ENCODE assay signal across 1 cellular context in genomic region chr19:4246767-4247593, GRCh38.
TF ChIP-seq lines count a peak whose summit lies in the region.

Gene YJU2 (plus strand): TSS chr19:4247080. CDS start chr19:4247147, 67 bp downstream.

TF ChIP-seq in HepG2, 621 proteins besides CTCF, POLR2A, EP300 and RAD21 (continued from another document and continues in another):
- TF ChIP-seq PRDM15 (CRISPR knock-in tag; IDR thresholded peaks at IDR 0.05) = no peak
- 0 out of 2 replicates have a peak, but pooled peaks have one; percentile 17 for TF ChIP-seq CHD4 (IDR thresholded peaks at IDR 0.05; ENCODE audit: borderline replicate concordance, low read length)
- no peak for TF ChIP-seq MTF2 (CRISPR knock-in tag; IDR thresholded peaks at IDR 0.05; ENCODE audit: borderline replicate concordance)
- no peak for TF ChIP-seq ZNF562 (CRISPR knock-in tag; IDR thresholded peaks at IDR 0.05; ENCODE audit: borderline replicate concordance)
- peak; percentile 76; the same call in 1 of the 2 replicates for TF ChIP-seq ZNF790 (CRISPR knock-in tag; IDR thresholded peaks at IDR 0.05; ENCODE audit: borderline replicate concordance)
- TF ChIP-seq ZNF891 (CRISPR knock-in tag; IDR thresholded peaks at IDR 0.05) = no peak
- no peak for TF ChIP-seq ZSCAN29 (CRISPR knock-in tag; conservative IDR thresholded peaks at IDR 0.05)
- TF ChIP-seq ISL2 (CRISPR knock-in tag; IDR thresholded peaks at IDR 0.05) = no peak; the same call in 1 of the 2 replicates
- no peak for TF ChIP-seq ZNF850 (CRISPR knock-in tag; conservative IDR thresholded peaks at IDR 0.05)
- 0 out of 2 replicates have a peak, but pooled peaks have one; percentile 32 for TF ChIP-seq ESRRA (CRISPR knock-in tag; IDR thresholded peaks at IDR 0.05; ENCODE audit: low read depth)
- no peak for TF ChIP-seq REL (CRISPR knock-in tag; conservative IDR thresholded peaks at IDR 0.05)
- TF ChIP-seq SCMH1 (CRISPR knock-in tag; IDR thresholded peaks at IDR 0.05; ENCODE audit: borderline replicate concordance) = no peak
- TF ChIP-seq NFIC (IDR thresholded peaks at IDR 0.05; ENCODE audit: low read length) = peak; percentile 69
- TF ChIP-seq SMAD3 (CRISPR knock-in tag; IDR thresholded peaks at IDR 0.05) = peak; percentile 56; the same call in 1 of the 2 replicates
- TF ChIP-seq ZBTB20 (CRISPR knock-in tag; IDR thresholded peaks at IDR 0.05; ENCODE audit: borderline replicate concordance, low read depth) = no peak
- TF ChIP-seq HOXA7 (CRISPR knock-in tag; IDR thresholded peaks at IDR 0.05) = no peak
- no peak for TF ChIP-seq CSRNP1 (CRISPR knock-in tag; IDR thresholded peaks at IDR 0.05)
- TF ChIP-seq ZNF503 (CRISPR knock-in tag; IDR thresholded peaks at IDR 0.05) = 0 out of 2 replicates have a peak, but pooled peaks have one; percentile 31
- peak; percentile 49; the same call in 1 of the 2 replicates for TF ChIP-seq ZNF124 (CRISPR knock-in tag; IDR thresholded peaks at IDR 0.05)
- TF ChIP-seq ZNF616 (CRISPR knock-in tag; IDR thresholded peaks at IDR 0.05; ENCODE audit: low read depth) = no peak
- TF ChIP-seq ZNF12 (CRISPR knock-in tag; IDR thresholded peaks at IDR 0.05) = no peak
- no peak for TF ChIP-seq ZNF354B (CRISPR knock-in tag; IDR thresholded peaks at IDR 0.05)
- no peak for TF ChIP-seq RBM22 (optimal IDR thresholded peaks at IDR 0.05; ENCODE audit: low read length)
- TF ChIP-seq HMGA1 (CRISPR knock-in tag; conservative IDR thresholded peaks at IDR 0.05) = no peak
- no peak for TF ChIP-seq ZNF512 (CRISPR knock-in tag; IDR thresholded peaks at IDR 0.05)
- TF ChIP-seq ZBTB34 (CRISPR knock-in tag; IDR thresholded peaks at IDR 0.05) = no peak
- peak; percentile 78 for TF ChIP-seq DRAP1 (CRISPR knock-in tag; IDR thresholded peaks at IDR 0.05)
- TF ChIP-seq ELF1 (CRISPR knock-in tag; IDR thresholded peaks at IDR 0.05) = peak; percentile 97
- TF ChIP-seq HOXA5 (CRISPR knock-in tag; IDR thresholded peaks at IDR 0.05) = peak; percentile 69; the same call in 1 of the 2 replicates
- TF ChIP-seq KDM2A (CRISPR knock-in tag; IDR thresholded peaks at IDR 0.05; ENCODE audit: borderline replicate concordance, low read depth) = peak; percentile 74
- peak; percentile 61 for TF ChIP-seq GATAD2A (CRISPR knock-in tag; IDR thresholded peaks at IDR 0.05)
- no peak for TF ChIP-seq ZXDC (CRISPR knock-in tag; IDR thresholded peaks at IDR 0.05)
- no peak for TF ChIP-seq JUN (CRISPR knock-in tag; IDR thresholded peaks at IDR 0.05)
- TF ChIP-seq SOX13 (IDR thresholded peaks at IDR 0.05) = no peak
- TF ChIP-seq SOX13 (CRISPR knock-in tag; conservative IDR thresholded peaks at IDR 0.05 in 1 of 2, IDR thresholded peaks at IDR 0.05 in 1 of 2) = peak; percentile 21 to 80; a peak in 1 of 4 replicates
- no peak for TF ChIP-seq ZNF776 (CRISPR knock-in tag; IDR thresholded peaks at IDR 0.05)
- no peak for TF ChIP-seq BRF2 (CRISPR knock-in tag; IDR thresholded peaks at IDR 0.05)
- TF ChIP-seq RBM39 (IDR thresholded peaks at IDR 0.05; ENCODE audit: low read depth, low read length, poor library complexity, severe bottlenecking) = no peak
- TF ChIP-seq ZNF782 (CRISPR knock-in tag; IDR thresholded peaks at IDR 0.05; ENCODE audit: borderline replicate concordance) = no peak
- TF ChIP-seq AKAP8 (CRISPR knock-in tag; IDR thresholded peaks at IDR 0.05) = no peak
- TF ChIP-seq SNAPC4 (CRISPR knock-in tag; IDR thresholded peaks at IDR 0.05) = no peak
